Comparison of ENCODE assay signal across 8 cellular contexts in the genomic region with DNA sequence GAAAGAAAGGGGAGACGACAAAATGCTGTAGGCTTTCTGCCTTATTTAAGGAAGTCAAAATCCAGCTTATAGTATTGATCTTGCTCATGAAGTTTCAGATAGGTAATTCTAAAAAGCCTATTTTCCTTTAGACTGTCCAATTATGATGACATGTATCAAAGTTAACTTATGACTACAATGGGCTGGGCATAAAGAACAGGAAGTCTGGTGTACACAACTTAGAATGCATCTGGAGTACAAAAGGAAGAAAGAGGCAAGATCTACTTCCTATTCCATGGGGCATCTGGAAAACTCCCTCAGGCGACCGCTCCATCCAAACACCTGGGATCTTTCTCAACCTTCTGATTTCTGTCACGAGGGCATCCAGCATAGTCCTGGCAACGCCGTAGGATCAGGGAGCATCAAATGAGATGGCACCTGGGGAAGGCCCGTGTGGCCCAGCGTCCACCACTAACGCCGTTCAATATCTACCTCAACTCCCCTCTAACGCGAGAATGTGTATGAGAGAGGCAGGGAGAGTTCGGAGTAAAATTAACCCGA. TPM values are rescaled to one million over a fixed set of nuclear protein-coding genes. Genes with fewer than 3 reads are reported as not detected.
DNase-seq lines count a peak whose midpoint lies in the region; ATAC-seq, FAIRE-seq and TF ChIP-seq lines count a peak whose summit lies in the region.

No MANE protein-coding gene starts in this region.

- CTCF ChIA-PET in A549 (lab: Yijun Ruan, JAX), result no interaction called here

- FAIRE-seq in A549 (lab: Jason Lieb, UNC), result no peak

- H3K27me3 ChIP-seq in sigmoid colon, result no peaks in the 10 kb centered on the region

- H3K4me3 Mint-ChIP-seq in T-helper 1 cell treated with Interleukin-12 subunit alpha and Interleukin-12 subunit beta and Interleukin-4 antibody, amounts not matched to agents 30 μg/mL and 1 μg/mL, for 36 hours, result peak overlapping the region; percentile 94

- H3K36me3 ChIP-seq in sigmoid colon, result no peaks in the 10 kb centered on the region

- TF ChIP-seq POLR2A in A549 (IDR thresholded peaks at IDR 0.05; ENCODE audit: low read length) (no peak), sigmoid colon (IDR thresholded peaks at IDR 0.05) (no peak)

- 3% methylated on average over 14 of the region's 14 CpGs for WGBS in A549 (ENCODE audit: missing lambda C conversion rate)
- 30 to 57% methylated on average over 14 of the region's 14 CpGs for WGBS in sigmoid colon, 2 donors

- peak overlapping the region; percentile 90 for H3K27ac Mint-ChIP-seq in T-helper 1 cell treated with Interleukin-12 subunit alpha and Interleukin-12 subunit beta and Interleukin-4 antibody, amounts not matched to agents 30 μg/mL and 1 μg/mL, for 36 hours

- TF ChIP-seq CTCF in A549 (IDR thresholded peaks at IDR 0.05) (no peak), fibroblast of villous mesenchyme (IDR thresholded peaks at IDR 0.05; ENCODE audit: insufficient read depth, low read depth, low read length) (no peak), sigmoid colon (IDR thresholded peaks at IDR 0.05) (no peak)

- intact Hi-C loops in sigmoid colon (cut with DNase I), result loop anchor here (1.0 kb wide), 1 partner anchor 129 kb away; the partner anchor contains the start of gene IKZF5

- no peaks in the 10 kb centered on the region for H3K9me3 ChIP-seq in A549
- no peaks in the 10 kb centered on the region for H3K9me3 ChIP-seq in sigmoid colon

- H3K9me3 Mint-ChIP-seq in T-helper 1 cell treated with Interleukin-12 subunit alpha and Interleukin-12 subunit beta and Interleukin-4 antibody, amounts not matched to agents 30 μg/mL and 1 μg/mL, for 36 hours, result peaks cover 5% of the 10 kb centered on the region

- H3K4me3 ChIP-seq in A549 (peak overlapping the region; percentile 69), fibroblast of villous mesenchyme (ENCODE audit: low read depth, low read length) (peak overlapping the region; percentile 74), sigmoid colon (peak overlapping the region; percentile 36 to 63 (median 56))

- peak overlapping the region; percentile 93 for H3K4me2 ChIP-seq in A549

- H3K4me1 Mint-ChIP-seq in T-helper 1 cell treated with Interleukin-12 subunit alpha and Interleukin-12 subunit beta and Interleukin-4 antibody, amounts not matched to agents 30 μg/mL and 1 μg/mL, for 36 hours (ENCODE audit: low read depth), result peaks cover 47% of the 10 kb centered on the region

- H3K36me3 Mint-ChIP-seq in T-helper 1 cell treated with Interleukin-12 subunit alpha and Interleukin-12 subunit beta and Interleukin-4 antibody, amounts not matched to agents 30 μg/mL and 1 μg/mL, for 36 hours (ENCODE audit: low read depth), result peaks cover 33% of the 10 kb centered on the region

- H3K27me3 Mint-ChIP-seq in T-helper 1 cell treated with Interleukin-12 subunit alpha and Interleukin-12 subunit beta and Interleukin-4 antibody, amounts not matched to agents 30 μg/mL and 1 μg/mL, for 36 hours (ENCODE audit: low read depth), result no peaks in the 10 kb centered on the region

- peak overlapping the region; percentile 83 to 93 for H3K27ac ChIP-seq in A549
- H3K27ac ChIP-seq in sigmoid colon, result peak overlapping the region; percentile 19 to 65 (median 56)

- POLR2A ChIA-PET in A549 (lab: Yijun Ruan, JAX), result no interaction called here

- TF ChIP-seq RAD21 in A549 (conservative IDR thresholded peaks at IDR 0.05 in 1 of 2, IDR thresholded peaks at IDR 0.05 in 1 of 2), result no peak

- peaks cover 34% of the 10 kb centered on the region for H3K4me1 ChIP-seq in A549
- H3K4me1 ChIP-seq in sigmoid colon, result peaks cover 0 to 18% (median 13%) of the 10 kb centered on the region in 4 donors

- TF ChIP-seq EP300 in A549 (IDR thresholded peaks at IDR 0.05) (no peak), sigmoid colon (IDR thresholded peaks at IDR 0.05) (no peak)

- ATAC-seq in A549, result peak; percentile 58 to 69
- peak; percentile 25 for ATAC-seq in GM18498 (IDR thresholded peaks at IDR 0.05; ENCODE audit: unreplicated experiment)
- peak; percentile 17 for ATAC-seq in HG03280 (IDR thresholded peaks at IDR 0.05; ENCODE audit: unreplicated experiment)

- DNase-seq in A549 (ENCODE audit: low read depth in 1 of 2, low spot score in 1 of 2) (peak in 1 of 2 experiments; percentile 28), fibroblast of villous mesenchyme (ENCODE audit: low read depth) (no peak), sigmoid colon (no peak), GM19238 (ENCODE audit: insufficient read length, low spot score) (no peak)
- no peak for DNase-seq in stimulated activated CD8-positive, alpha-beta memory T cell treated with anti-CD3 and anti-CD28 coated beads, Interleukin-4, amount 100 ng/mL, for 48 hours

TF ChIP-seq in A549, 52 proteins besides CTCF, POLR2A, EP300 and RAD21 (continues in another document):
- TF ChIP-seq CHD2 (IDR thresholded peaks at IDR 0.05; ENCODE audit: low read length, partially characterized antibody), result peak; percentile 69
- TF ChIP-seq EHMT2 (IDR thresholded peaks at IDR 0.05; ENCODE audit: low read depth), result no peak
- no peak for TF ChIP-seq BCL3 (IDR thresholded peaks at IDR 0.05)
- TF ChIP-seq MAX (IDR thresholded peaks at IDR 0.05), result no peak
- TF ChIP-seq ATOH8 (CRISPR knock-in tag; IDR thresholded peaks at IDR 0.05; ENCODE audit: low read depth), result no peak
- no peak for TF ChIP-seq PBX3 (IDR thresholded peaks at IDR 0.05)
- no peak for TF ChIP-seq HEYL (CRISPR knock-in tag; IDR thresholded peaks at IDR 0.05)
- TF ChIP-seq JUNB (IDR thresholded peaks at IDR 0.05), result no peak
- no peak for TF ChIP-seq MYC (IDR thresholded peaks at IDR 0.05; ENCODE audit: borderline replicate concordance, low read length)
- TF ChIP-seq FOSB (CRISPR knock-in tag; IDR thresholded peaks at IDR 0.05), result no peak
- no peak for TF ChIP-seq ZFP36 (IDR thresholded peaks at IDR 0.05; ENCODE audit: borderline replicate concordance, partially characterized antibody)
- no peak for TF ChIP-seq EHF (CRISPR knock-in tag; IDR thresholded peaks at IDR 0.05)
- TF ChIP-seq HES2 (IDR thresholded peaks at IDR 0.05), result no peak

RNA-seq across cellular contexts. Expression of gene FAM24B, which starts 0.5 kb away (rescaled TPM):
- polyA plus RNA-seq in A549 (2011; rRNA removed) (18.7 and 27.6 TPM in 2 replicates), A549 (2017; fragmentation: RNase III; extraction: RNeasy Plus Mini Kit Qiagen cat#74134 plus additional on column Dnase treatment) (15.6 to 16.9 TPM (median 16.8 TPM) in 3 replicates), sigmoid colon (1 to 10 TPM in 2 of 3 donors, not detected in 1; 4.4 to 4.6 TPM)
- 14.8 and 18.7 TPM in 2 replicates for polyA plus RNA-seq in A549 (2012; cell fraction: cytosol; rRNA removed)
- 7.9 and 23.5 TPM in 2 replicates for polyA plus RNA-seq in A549 (2012; cell fraction: nucleus; rRNA removed)
- polyA minus RNA-seq in A549 (2011; rRNA and poly(A)+ RNA removed), result 4.3 and 6.8 TPM in 2 replicates
- total RNA-seq in fibroblast of villous mesenchyme (2.9 and 3.5 TPM in 2 replicates), sigmoid colon (1 to 10 TPM in 1 of 4 donors, under 1 TPM in 1, not detected in 2; 0.99 to 4.2 TPM)

RNA-seq across cellular contexts. Expression of gene FAM24A, which starts 31.5 kb away (rescaled TPM):
- polyA plus RNA-seq in A549 (2011; rRNA removed) (not detected in 2 replicates), A549 (2017; fragmentation: RNase III; extraction: RNeasy Plus Mini Kit Qiagen cat#74134 plus additional on column Dnase treatment) (not detected in 3 replicates), sigmoid colon (not detected)
- not detected in 2 replicates for polyA plus RNA-seq in A549 (2012; cell fraction: cytosol; rRNA removed)
- not detected in 2 replicates for polyA plus RNA-seq in A549 (2012; cell fraction: nucleus; rRNA removed)
- not detected in 2 replicates for polyA minus RNA-seq in A549 (2011; rRNA and poly(A)+ RNA removed)
- total RNA-seq in fibroblast of villous mesenchyme (not detected in 2 replicates), sigmoid colon (not detected)

RNA-seq across cellular contexts. Expression of gene CUZD1, which starts 33.2 kb away (rescaled TPM):
- polyA plus RNA-seq in A549 (2011; rRNA removed) (2.8 and 3.4 TPM in 2 replicates), A549 (2017; fragmentation: RNase III; extraction: RNeasy Plus Mini Kit Qiagen cat#74134 plus additional on column Dnase treatment) (1.4 to 1.6 TPM (median 1.5 TPM) in 3 replicates), sigmoid colon (1 to 10 TPM in 1 of 3 donors, under 1 TPM in 1, not detected in 1; 0.54 to 4.2 TPM)
- polyA plus RNA-seq in A549 (2012; cell fraction: cytosol; rRNA removed), result 0.89 and 1.0 TPM in 2 replicates
- 2.4 and 4.4 TPM in 2 replicates for polyA plus RNA-seq in A549 (2012; cell fraction: nucleus; rRNA removed)
- polyA minus RNA-seq in A549 (2011; rRNA and poly(A)+ RNA removed), result 1.1 and 1.4 TPM in 2 replicates
- total RNA-seq in fibroblast of villous mesenchyme (0.32 and 0.43 TPM in 2 replicates), sigmoid colon (under 1 TPM in 2 of 4 donors, not detected in 2; 0.36 to 0.66 TPM)
